In the genomic region with DNA sequence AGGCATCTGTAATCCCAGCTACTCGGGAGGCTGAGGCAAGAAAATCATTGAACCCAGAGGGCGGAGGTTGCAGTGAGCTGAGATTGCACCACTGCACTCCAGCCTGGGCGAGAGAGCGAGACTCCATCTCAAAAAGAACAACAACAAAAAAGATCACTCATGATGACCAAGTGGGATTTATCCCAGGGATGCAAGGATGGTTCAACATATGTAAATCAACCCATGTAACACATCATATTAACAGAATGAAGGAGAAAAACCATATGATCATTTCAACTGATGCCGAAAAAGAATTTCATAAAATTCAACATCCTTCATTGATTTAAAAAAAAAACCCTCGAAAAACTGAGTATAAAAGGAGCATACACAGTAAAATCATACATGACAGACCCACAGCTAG, we compare ENCODE assay signal across 4 cellular contexts. TPM values are rescaled to one million over a fixed set of nuclear protein-coding genes. Genes with fewer than 3 reads are reported as not detected.
"Had no signal": no experiment of that assay in that cellular context is flagged by ENCODE, and none has a peak within 500 bp of the region (broad histone marks: within the 10 kb centered on the region; RNA-seq: fewer than 3 reads in every experiment).

No MANE protein-coding gene starts in this region.

RNA-seq across cellular contexts. Expression of gene ZNF695, which starts 3.8 kb away (rescaled TPM):
- total RNA-seq: esophagus muscularis mucosa, gastrocnemius medialis, gastroesophageal sphincter had no signal
- polyA plus RNA-seq: heart left ventricle had no signal
